In the genomic region with DNA sequence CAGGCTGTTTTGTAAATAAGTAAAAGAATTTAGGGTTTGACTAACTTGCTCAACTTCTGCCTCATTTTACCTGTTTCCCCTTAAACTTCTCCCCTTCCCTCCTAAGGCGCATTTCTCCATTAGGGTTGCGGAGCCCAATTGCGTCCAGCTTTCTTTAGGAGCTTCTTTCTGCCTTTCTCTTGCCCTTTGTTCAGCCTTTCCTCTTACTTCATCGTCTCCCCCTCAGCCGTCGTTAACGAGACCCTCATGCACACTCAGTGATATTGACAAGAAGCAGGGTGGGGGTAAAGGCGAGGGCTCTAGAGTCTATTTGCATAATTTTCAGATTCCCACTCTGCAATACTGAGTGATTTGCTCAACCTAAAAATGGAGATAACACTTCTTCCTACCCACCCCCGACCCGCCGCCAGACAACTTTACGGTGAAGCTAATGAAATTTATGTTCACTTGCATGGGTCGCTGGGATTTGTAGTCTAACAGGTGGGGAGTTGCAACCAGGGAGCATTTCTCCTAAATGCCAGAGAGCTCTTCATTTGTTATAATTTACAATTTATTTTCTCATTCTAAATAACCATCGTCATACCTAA, we compare ENCODE assay signal across 8 cellular contexts. TPM values are rescaled to one million over a fixed set of nuclear protein-coding genes. Genes with fewer than 3 reads are reported as not detected.
DNase-seq lines count a peak whose midpoint lies in the region; ATAC-seq and TF ChIP-seq lines count a peak whose summit lies in the region.

No MANE protein-coding gene starts in this region.

- H3K9me3 Mint-ChIP-seq in WTC11, result no peaks in the 10 kb centered on the region
- H3K9me3 Mint-ChIP-seq in nephron, result no peaks in the 10 kb centered on the region

- no peak for ATAC-seq in WTC11
- ATAC-seq in HG02642 (IDR thresholded peaks at IDR 0.05; ENCODE audit: poor library complexity, unreplicated experiment), result no peak
- ATAC-seq in HG03378 (IDR thresholded peaks at IDR 0.05; ENCODE audit: unreplicated experiment), result no peak

- H3K9ac ChIP-seq in BLaER1 treated with 17β-estradiol and CSF1 and Interleukin-3, amounts not matched to agents 10 nM and 100 nM, result peak overlapping the region; percentile 81 to 92 (median 87)

- POLR2A ChIA-PET in WTC11 (lab: Charles Lee), result interaction anchor here (0.6 to 1.8 kb wide), 5 partner anchors 9 to 200 kb away, joined by 3 to 5 read pairs (median 4); a partner anchor contains a TSS

- H3K36me3 Mint-ChIP-seq in WTC11, result peaks cover 5% of the 10 kb centered on the region; the same call in 1 of the 2 replicates
- no peaks in the 10 kb centered on the region for H3K36me3 Mint-ChIP-seq in nephron (ENCODE audit: low read depth)

- H3K4me1 ChIP-seq in BLaER1 treated with 17β-estradiol and CSF1 and Interleukin-3, amounts not matched to agents 10 nM and 100 nM, result peaks cover 23 to 48% (median 43%) of the 10 kb centered on the region in 10 experiments

- peak overlapping the region; percentile 93 for H3K4me3 Mint-ChIP-seq in WTC11
- H3K4me3 Mint-ChIP-seq in nephron, result peak overlapping the region; percentile 87 to 91 (median 88)

- CTCF ChIA-PET in WTC11 (lab: Charles Lee), result interaction anchor here (1.2 to 3.3 kb wide), 12 partner anchors 8 to 468 kb away, joined by 3 to 29 read pairs (median 4); a partner anchor contains a TSS

- peak overlapping the region; percentile 95 for H3K27ac Mint-ChIP-seq in WTC11
- peak overlapping the region; percentile 90 to 95 (median 92) for H3K27ac Mint-ChIP-seq in nephron

- no peak for TF ChIP-seq CTCF in WTC11 (IDR thresholded peaks at IDR 0.05)
- no peak for TF ChIP-seq CTCF in nephron (IDR thresholded peaks at IDR 0.05; ENCODE audit: unreplicated experiment in 3 of 3)

- peaks cover 36% of the 10 kb centered on the region for H3K4me1 Mint-ChIP-seq in WTC11
- peaks cover 6% of the 10 kb centered on the region for H3K4me1 Mint-ChIP-seq in nephron

- H3K4me2 ChIP-seq in BLaER1 treated with 17β-estradiol and CSF1 and Interleukin-3, amounts not matched to agents 10 nM and 100 nM, result peak overlapping the region; percentile 86 to 99 (median 95)

- no peaks in the 10 kb centered on the region for H3K27me3 Mint-ChIP-seq in WTC11 (ENCODE audit: low read depth)
- peaks cover 22% of the 10 kb centered on the region for H3K27me3 Mint-ChIP-seq in nephron (ENCODE audit: low read depth)

- peak overlapping the region; percentile 82 to 96 (median 91) for H3K27ac ChIP-seq in BLaER1 treated with 17β-estradiol and CSF1 and Interleukin-3, amounts not matched to agents 10 nM and 100 nM

- H3K27me3 ChIP-seq in BLaER1 treated with 17β-estradiol and CSF1 and Interleukin-3, amounts not matched to agents 10 nM and 100 nM, result no peaks in the 10 kb centered on the region

- peak overlapping the region; percentile 72 to 91 (median 84) for H3K4me3 ChIP-seq in BLaER1 treated with 17β-estradiol and CSF1 and Interleukin-3, amounts not matched to agents 10 nM and 100 nM
- peak overlapping the region; percentile 76 for H3K4me3 ChIP-seq in Jurkat, Clone E6-1 (ENCODE audit: low read length)

- no peaks in the 10 kb centered on the region for H3K9me3 ChIP-seq in BLaER1 treated with 17β-estradiol and CSF1 and Interleukin-3, amounts not matched to agents 10 nM and 100 nM (replicated peaks in 1 of 11)

- peaks cover 0 to 13% (median 7%) of the 10 kb centered on the region in 11 experiments; a peak in 12 of 22 replicates for H3K36me3 ChIP-seq in BLaER1 treated with 17β-estradiol and CSF1 and Interleukin-3, amounts not matched to agents 10 nM and 100 nM

- H4K20me1 ChIP-seq in BLaER1 treated with 17β-estradiol and CSF1 and Interleukin-3, amounts not matched to agents 10 nM and 100 nM, result no peaks in the 10 kb centered on the region

- no peak for DNase-seq in Jurkat, Clone E6-1 (ENCODE audit: low read depth, low spot score)
- no peak for DNase-seq in WTC11 (ENCODE audit: low spot score)
- DNase-seq in effector CD8-positive, alpha-beta T cell (lab: John Stamatoyannopoulos, UW), result peak; percentile 13
- no peak for DNase-seq in iPS-NIHi11 (ENCODE audit: low spot score)

TF ChIP-seq in WTC11, 78 proteins besides CTCF, POLR2A, EP300 and RAD21:
- TF ChIP-seq NR2C2 (CRISPR knock-in tag; IDR thresholded peaks at IDR 0.05) (no peak), GRHL2 (CRISPR knock-in tag; IDR thresholded peaks at IDR 0.05; ENCODE audit: insufficient replicate concordance, severe bottlenecking) (no peak), ZNF263 (CRISPR knock-in tag; IDR thresholded peaks at IDR 0.05; ENCODE audit: low read depth) (no peak), GABPB1 (CRISPR knock-in tag; IDR thresholded peaks at IDR 0.05) (no peak), ZNF423 (CRISPR knock-in tag; IDR thresholded peaks at IDR 0.05) (no peak), ZNF121 (CRISPR knock-in tag; IDR thresholded peaks at IDR 0.05) (no peak), ESRRA (CRISPR knock-in tag; IDR thresholded peaks at IDR 0.05; ENCODE audit: borderline replicate concordance) (no peak), TEAD4 (CRISPR knock-in tag; IDR thresholded peaks at IDR 0.05) (no peak), IRF2 (CRISPR knock-in tag; IDR thresholded peaks at IDR 0.05; ENCODE audit: borderline replicate concordance, low read depth) (no peak), ZNF396 (CRISPR knock-in tag; IDR thresholded peaks at IDR 0.05; ENCODE audit: borderline replicate concordance) (no peak), EMX1 (CRISPR knock-in tag; IDR thresholded peaks at IDR 0.05) (no peak)
- TF ChIP-seq, protein P1, sequence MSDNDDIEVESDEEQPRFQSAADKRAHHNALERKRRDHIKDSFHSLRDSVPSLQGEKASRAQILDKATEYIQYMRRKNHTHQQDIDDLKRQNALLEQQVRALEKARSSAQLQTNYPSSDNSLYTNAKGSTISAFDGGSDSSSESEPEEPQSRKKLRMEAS (CRISPR knock-in tag; IDR thresholded peaks at IDR 0.05), result no peak
- TF ChIP-seq, protein P2, sequence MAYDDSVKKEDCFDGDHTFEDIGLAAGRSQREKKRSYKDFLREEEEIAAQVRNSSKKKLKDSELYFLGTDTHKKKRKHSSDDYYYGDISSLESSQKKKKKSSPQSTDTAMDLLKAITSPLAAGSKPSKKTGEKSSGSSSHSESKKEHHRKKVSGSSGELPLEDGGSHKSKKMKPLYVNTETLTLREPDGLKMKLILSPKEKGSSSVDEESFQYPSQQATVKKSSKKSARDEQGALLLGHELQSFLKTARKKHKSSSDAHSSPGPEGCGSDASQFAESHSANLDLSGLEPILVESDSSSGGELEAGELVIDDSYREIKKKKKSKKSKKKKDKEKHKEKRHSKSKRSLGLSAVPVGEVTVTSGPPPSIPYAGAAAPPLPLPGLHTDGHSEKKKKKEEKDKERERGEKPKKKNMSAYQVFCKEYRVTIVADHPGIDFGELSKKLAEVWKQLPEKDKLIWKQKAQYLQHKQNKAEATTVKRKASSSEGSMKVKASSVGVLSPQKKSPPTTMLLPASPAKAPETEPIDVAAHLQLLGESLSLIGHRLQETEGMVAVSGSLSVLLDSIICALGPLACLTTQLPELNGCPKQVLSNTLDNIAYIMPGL (CRISPR knock-in tag; IDR thresholded peaks at IDR 0.05), result no peak
- TF ChIP-seq, protein P3, sequence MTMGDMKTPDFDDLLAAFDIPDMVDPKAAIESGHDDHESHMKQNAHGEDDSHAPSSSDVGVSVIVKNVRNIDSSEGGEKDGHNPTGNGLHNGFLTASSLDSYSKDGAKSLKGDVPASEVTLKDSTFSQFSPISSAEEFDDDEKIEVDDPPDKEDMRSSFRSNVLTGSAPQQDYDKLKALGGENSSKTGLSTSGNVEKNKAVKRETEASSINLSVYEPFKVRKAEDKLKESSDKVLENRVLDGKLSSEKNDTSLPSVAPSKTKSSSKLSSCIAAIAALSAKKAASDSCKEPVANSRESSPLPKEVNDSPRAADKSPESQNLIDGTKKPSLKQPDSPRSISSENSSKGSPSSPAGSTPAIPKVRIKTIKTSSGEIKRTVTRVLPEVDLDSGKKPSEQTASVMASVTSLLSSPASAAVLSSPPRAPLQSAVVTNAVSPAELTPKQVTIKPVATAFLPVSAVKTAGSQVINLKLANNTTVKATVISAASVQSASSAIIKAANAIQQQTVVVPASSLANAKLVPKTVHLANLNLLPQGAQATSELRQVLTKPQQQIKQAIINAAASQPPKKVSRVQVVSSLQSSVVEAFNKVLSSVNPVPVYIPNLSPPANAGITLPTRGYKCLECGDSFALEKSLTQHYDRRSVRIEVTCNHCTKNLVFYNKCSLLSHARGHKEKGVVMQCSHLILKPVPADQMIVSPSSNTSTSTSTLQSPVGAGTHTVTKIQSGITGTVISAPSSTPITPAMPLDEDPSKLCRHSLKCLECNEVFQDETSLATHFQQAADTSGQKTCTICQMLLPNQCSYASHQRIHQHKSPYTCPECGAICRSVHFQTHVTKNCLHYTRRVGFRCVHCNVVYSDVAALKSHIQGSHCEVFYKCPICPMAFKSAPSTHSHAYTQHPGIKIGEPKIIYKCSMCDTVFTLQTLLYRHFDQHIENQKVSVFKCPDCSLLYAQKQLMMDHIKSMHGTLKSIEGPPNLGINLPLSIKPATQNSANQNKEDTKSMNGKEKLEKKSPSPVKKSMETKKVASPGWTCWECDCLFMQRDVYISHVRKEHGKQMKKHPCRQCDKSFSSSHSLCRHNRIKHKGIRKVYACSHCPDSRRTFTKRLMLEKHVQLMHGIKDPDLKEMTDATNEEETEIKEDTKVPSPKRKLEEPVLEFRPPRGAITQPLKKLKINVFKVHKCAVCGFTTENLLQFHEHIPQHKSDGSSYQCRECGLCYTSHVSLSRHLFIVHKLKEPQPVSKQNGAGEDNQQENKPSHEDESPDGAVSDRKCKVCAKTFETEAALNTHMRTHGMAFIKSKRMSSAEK (CRISPR knock-in tag; IDR thresholded peaks at IDR 0.05; ENCODE audit: borderline replicate concordance), result no peak
- TF ChIP-seq, protein P4, sequence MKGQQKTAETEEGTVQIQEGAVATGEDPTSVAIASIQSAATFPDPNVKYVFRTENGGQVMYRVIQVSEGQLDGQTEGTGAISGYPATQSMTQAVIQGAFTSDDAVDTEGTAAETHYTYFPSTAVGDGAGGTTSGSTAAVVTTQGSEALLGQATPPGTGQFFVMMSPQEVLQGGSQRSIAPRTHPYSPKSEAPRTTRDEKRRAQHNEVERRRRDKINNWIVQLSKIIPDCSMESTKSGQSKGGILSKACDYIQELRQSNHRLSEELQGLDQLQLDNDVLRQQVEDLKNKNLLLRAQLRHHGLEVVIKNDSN (CRISPR knock-in tag; IDR thresholded peaks at IDR 0.05), result no peak
- TF ChIP-seq, protein P5, sequence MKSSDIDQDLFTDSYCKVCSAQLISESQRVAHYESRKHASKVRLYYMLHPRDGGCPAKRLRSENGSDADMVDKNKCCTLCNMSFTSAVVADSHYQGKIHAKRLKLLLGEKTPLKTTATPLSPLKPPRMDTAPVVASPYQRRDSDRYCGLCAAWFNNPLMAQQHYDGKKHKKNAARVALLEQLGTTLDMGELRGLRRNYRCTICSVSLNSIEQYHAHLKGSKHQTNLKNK (CRISPR knock-in tag; IDR thresholded peaks at IDR 0.05), result no peak

RNA-seq across cellular contexts. Expression of a gene that starts 1.3 kb away (rescaled TPM):
- 4.2 TPM for polyA plus RNA-seq in Jurkat, Clone E6-1 (2012; ENCODE audit: insufficient read depth, insufficient read length)
- total RNA-seq in WTC11 (2021), result 10.6 to 11.4 TPM (median 11.1 TPM) in 3 replicates
